In genomic region chr12:57522887-57523705, GRCh38 we compare ENCODE assay signal across 8 cellular contexts. TPM values are rescaled to one million over a fixed set of nuclear protein-coding genes. Genes with fewer than 3 reads are reported as not detected.
A peak's percentile ranks its signal among the peaks of the same experiment; 100 is the strongest.
DNase-seq lines count a peak whose midpoint lies in the region; ATAC-seq and TF ChIP-seq lines count a peak whose summit lies in the region.

No MANE protein-coding gene starts in this region.

- intact Hi-C loops in dendritic cell treated with granulocyte-macrophage colony-stimulating factor and Interleukin-4, amounts not matched to agents 40 ng/mL and 50 ng/mL, for 4 days (cut with micrococcal nuclease), result loop anchor here (1.0 kb wide), 2 partner anchors 24 to 47 kb away; partner anchors contain the start of gene DCTN2
- intact Hi-C loops in right lobe of liver (cut with DNase I), result no loop called here

- H3K9me3 Mint-ChIP-seq in CD4-positive, CD25-positive, alpha-beta regulatory T cell, result peaks cover 0 to 3% (median 0%) of the 10 kb centered on the region in 7 donors
- no peaks in the 10 kb centered on the region for H3K9me3 Mint-ChIP-seq in dendritic cell treated with granulocyte-macrophage colony-stimulating factor and Interleukin-4, amounts not matched to agents 40 ng/mL and 50 ng/mL, for 4 days

- no peak for ATAC-seq in CD4-positive, CD25-positive, alpha-beta regulatory T cell (ENCODE audit: low read depth in 2 of 2)
- ATAC-seq in right lobe of liver (peak in 2 of 4 donors; percentile 0 to 3), HG02571 (IDR thresholded peaks at IDR 0.05; ENCODE audit: unreplicated experiment) (no peak)

- TF ChIP-seq CTCF in KMS-11 (conservative IDR thresholded peaks at IDR 0.05; ENCODE audit: low read depth, low read length) (no peak), right lobe of liver (IDR thresholded peaks at IDR 0.05) (no peak)

- TF ChIP-seq POLR2A in right lobe of liver (IDR thresholded peaks at IDR 0.05), result peak; percentile 17

- no peaks in the 10 kb centered on the region for H3K27me3 ChIP-seq in CD4-positive, CD25-positive, alpha-beta regulatory T cell (ENCODE audit: control insufficient read depth, insufficient read depth, low read length)
- H3K27me3 ChIP-seq in KMS-11 (ENCODE audit: insufficient read depth, low read depth) (no peaks in the 10 kb centered on the region), right lobe of liver (no peaks in the 10 kb centered on the region)

- H3K27me3 Mint-ChIP-seq in CD4-positive, CD25-positive, alpha-beta regulatory T cell, result peaks cover 21% of the 10 kb centered on the region
- H3K27me3 Mint-ChIP-seq in dendritic cell treated with granulocyte-macrophage colony-stimulating factor and Interleukin-4, amounts not matched to agents 40 ng/mL and 50 ng/mL, for 4 days, result no peaks in the 10 kb centered on the region

- peaks cover 40% of the 10 kb centered on the region for H3K79me2 ChIP-seq in KMS-11 (ENCODE audit: insufficient read depth, low read depth)

- H3K9me3 ChIP-seq in CD4-positive, CD25-positive, alpha-beta regulatory T cell (ENCODE audit: control insufficient read depth in 2 of 2, low read length in 2 of 2), result no peaks in the 10 kb centered on the region
- no peaks in the 10 kb centered on the region for H3K9me3 ChIP-seq in right lobe of liver

- peak overlapping the region; percentile 89 for H3K4me3 ChIP-seq in CD4-positive, CD25-positive, alpha-beta regulatory T cell (ENCODE audit: low read depth, low read length)
- H3K4me3 ChIP-seq in KMS-11 (IDR thresholded peaks at IDR 0.05; ENCODE audit: insufficient read depth, low read depth, low read length) (peak overlapping the region; percentile 52), right lobe of liver (peak overlapping the region; percentile 76 to 83 (median 80))

- peak overlapping the region; percentile 90 to 96 (median 94) for H3K4me3 Mint-ChIP-seq in CD4-positive, CD25-positive, alpha-beta regulatory T cell
- H3K4me3 Mint-ChIP-seq in dendritic cell treated with granulocyte-macrophage colony-stimulating factor and Interleukin-4, amounts not matched to agents 40 ng/mL and 50 ng/mL, for 4 days, result peak overlapping the region; percentile 95

- H3K36me3 Mint-ChIP-seq in CD4-positive, CD25-positive, alpha-beta regulatory T cell, result peaks cover 6% of the 10 kb centered on the region
- H3K36me3 Mint-ChIP-seq in dendritic cell treated with granulocyte-macrophage colony-stimulating factor and Interleukin-4, amounts not matched to agents 40 ng/mL and 50 ng/mL, for 4 days (ENCODE audit: low read depth), result peaks cover 73% of the 10 kb centered on the region

- H3K4me2 ChIP-seq in KMS-11, result peak overlapping the region; percentile 84

- no peak overlapping the region for H2AFZ ChIP-seq in KMS-11 (ENCODE audit: low read depth)

- H3K27ac Mint-ChIP-seq in CD4-positive, CD25-positive, alpha-beta regulatory T cell, result peak overlapping the region in 2 of 3 donors; percentile 89 to 100
- H3K27ac Mint-ChIP-seq in dendritic cell treated with granulocyte-macrophage colony-stimulating factor and Interleukin-4, amounts not matched to agents 40 ng/mL and 50 ng/mL, for 4 days, result peak overlapping the region; percentile 98

- under 1% methylated on average over 19 of the region's 38 CpGs for WGBS in right lobe of liver (ENCODE audit: insufficient coverage, low coverage, low lambda C conversion rate, missing lambda C conversion rate)

- peaks cover 56% of the 10 kb centered on the region for H3K4me1 ChIP-seq in CD4-positive, CD25-positive, alpha-beta regulatory T cell (ENCODE audit: control insufficient read depth, insufficient read depth, low read length, poor library complexity, severe bottlenecking)
- H3K4me1 ChIP-seq in KMS-11 (ENCODE audit: low read depth, poor library complexity, severe bottlenecking) (peaks cover 51% of the 10 kb centered on the region), right lobe of liver (peaks cover 0 to 44% (median 19%) of the 10 kb centered on the region in 4 donors)

- H3K36me3 ChIP-seq in CD4-positive, CD25-positive, alpha-beta regulatory T cell (ENCODE audit: control insufficient read depth, insufficient read depth, low read length), result peaks cover 22% of the 10 kb centered on the region
- H3K36me3 ChIP-seq in KMS-11 (ENCODE audit: insufficient read depth), result no peaks in the 10 kb centered on the region
- H3K36me3 ChIP-seq in right lobe of liver, result peaks cover 0 to 37% (median 11%) of the 10 kb centered on the region in 4 donors

- peaks cover 15 to 63% (median 42%) of the 10 kb centered on the region in 4 donors for H3K4me1 Mint-ChIP-seq in CD4-positive, CD25-positive, alpha-beta regulatory T cell
- peaks cover 74% of the 10 kb centered on the region for H3K4me1 Mint-ChIP-seq in dendritic cell treated with granulocyte-macrophage colony-stimulating factor and Interleukin-4, amounts not matched to agents 40 ng/mL and 50 ng/mL, for 4 days (ENCODE audit: low read depth)

- H3K27ac ChIP-seq in CD4-positive, CD25-positive, alpha-beta regulatory T cell (ENCODE audit: insufficient read depth, low read length, poor library complexity, severe bottlenecking), result peak overlapping the region; percentile 98
- peak overlapping the region; percentile 84 for H3K27ac ChIP-seq in KMS-11
- peak overlapping the region; percentile 97 to 98 (median 97) for H3K27ac ChIP-seq in right lobe of liver

- DNase-seq in CD4-positive, CD25-positive, alpha-beta regulatory T cell, result peak; percentile 30 to 59 (median 51)
- DNase-seq in UCSD-AML1 (lab: John Stamatoyannopoulos, UW; ENCODE audit: unreplicated experiment), result peak; percentile 87
- DNase-seq in right lobe of liver, result peak; percentile 73 to 85 (median 73)
- DNase-seq in stimulated activated naive CD4-positive, alpha-beta T cell treated with Interleukin-2 at 50 U/mL for 16 hours (lab: John Stamatoyannopoulos, UW), result peak; percentile 67
- no peak for DNase-seq in cerebellar nuclear complex (lab: John Stamatoyannopoulos, UW)

- no peaks in the 10 kb centered on the region for H4K20me1 ChIP-seq in KMS-11 (ENCODE audit: insufficient read depth)

- peak overlapping the region; percentile 80 for H3K9ac ChIP-seq in KMS-11

RNA-seq across cellular contexts. Expression of gene MBD6, which starts 0.5 kb away (rescaled TPM):
- 104 TPM for total RNA-seq in CD4-positive, CD25-positive, alpha-beta regulatory T cell
- polyA plus RNA-seq in CD4-positive, CD25-positive, alpha-beta regulatory T cell, result 1 to 10 TPM; 1.8 to 3.0 (median 2.3) TPM
- 10 to 100 TPM in 5 of 6 experiments, 1 to 10 TPM in 1; 7.4 to 61.1 (median 39.3) TPM for total RNA-seq in right lobe of liver

RNA-seq across cellular contexts. Expression of gene DDIT3, which starts 2.8 kb away (rescaled TPM):
- total RNA-seq in CD4-positive, CD25-positive, alpha-beta regulatory T cell, result 159 TPM
- 10 to 100 TPM; 17.8 to 25.3 (median 20.9) TPM for polyA plus RNA-seq in CD4-positive, CD25-positive, alpha-beta regulatory T cell
- 10 to 100 TPM; 11.3 to 26.7 (median 18.7) TPM for total RNA-seq in right lobe of liver

RNA-seq across cellular contexts. Expression of gene DCTN2, which starts 23.9 kb away (rescaled TPM):
- 74.9 TPM for total RNA-seq in CD4-positive, CD25-positive, alpha-beta regulatory T cell
- 10 to 100 TPM; 75.1 to 91.6 (median 78.9) TPM for polyA plus RNA-seq in CD4-positive, CD25-positive, alpha-beta regulatory T cell
- 10 to 100 TPM; 28.4 to 80.0 (median 36.0) TPM for total RNA-seq in right lobe of liver

RNA-seq across cellular contexts. Expression of gene KIF5A, which starts 26.7 kb away (rescaled TPM):
- 0.72 TPM for total RNA-seq in CD4-positive, CD25-positive, alpha-beta regulatory T cell
- under 1 TPM in 2 of 4 donors, not detected in 2; 0.05 to 0.06 TPM for polyA plus RNA-seq in CD4-positive, CD25-positive, alpha-beta regulatory T cell
- under 1 TPM in 1 of 6 experiments, not detected in 5; 0.02 TPM for total RNA-seq in right lobe of liver

RNA-seq across cellular contexts. Expression of gene MARS1, which starts 35.2 kb away (rescaled TPM):
- 219 TPM for total RNA-seq in CD4-positive, CD25-positive, alpha-beta regulatory T cell
- 10 to 100 TPM; 71.9 to 89.4 (median 80.1) TPM for polyA plus RNA-seq in CD4-positive, CD25-positive, alpha-beta regulatory T cell
- 10 to 100 TPM; 53.4 to 66.6 (median 60.4) TPM for total RNA-seq in right lobe of liver

Comparison
In these comparisons a context has a peak if more than half of its experiments do, and no peak if none do; other contexts are left out.
1. DNase-seq: peak in CD4-positive, CD25-positive, alpha-beta regulatory T cell (3 of 3), UCSD-AML1 (single experiment), right lobe of liver (3 of 3) and stimulated activated naive CD4-positive, alpha-beta T cell treated with Interleukin-2 at 50 U/mL for 16 hours (single experiment); none in cerebellar nuclear complex (0 of 2).
2. Peak in every context shown above with its lines, with median percentiles within 50 percentile points of each other: H3K27ac ChIP-seq and H3K4me3 ChIP-seq.